In genomic region chr17:54898576-54898975, GRCh38 we compare ENCODE assay signal across 12 cellular contexts. TPM values are rescaled to one million over a fixed set of nuclear protein-coding genes. Genes with fewer than 3 reads are reported as not detected.
"Had no signal": no experiment of that assay in that cellular context is flagged by ENCODE, and none has a peak within 500 bp of the region (broad histone marks: within the 10 kb centered on the region; RNA-seq: fewer than 3 reads in every experiment).

No MANE protein-coding gene starts in this region.

- DNase-seq: activated CD4-positive, alpha-beta T cell treated with anti-CD3 and anti-CD28 coated beads for 48 hours; activated naive CD4-positive, alpha-beta T cell treated with anti-CD3 and anti-CD28 coated beads for 36 hours; body of pancreas; cerebellar nuclear complex; endodermal cell; erythroblast; natural killer cell; sigmoid colon; stimulated activated CD4-positive, alpha-beta T cell treated with anti-CD3 and anti-CD28 coated beads, Interleukin-12 subunit alpha, Interleukin-12 subunit beta, amount 100 ng/mL, for 4 hours; stimulated activated naive CD4-positive, alpha-beta T cell treated with Interleukin-2 at 50 U/mL for 16 hours; upper lobe of left lung; WERI-Rb-1 had no signal

- H3K4me3 ChIP-seq: body of pancreas, sigmoid colon, upper lobe of left lung had no signal

- H3K27ac ChIP-seq: body of pancreas, sigmoid colon, upper lobe of left lung, WERI-Rb-1 had no signal

- H3K36me3 Mint-ChIP-seq: natural killer cell had no signal

- H3K4me1 Mint-ChIP-seq: natural killer cell had no signal

- H3K36me3 ChIP-seq: sigmoid colon, upper lobe of left lung, WERI-Rb-1 had no signal

- H3K4me3 Mint-ChIP-seq: activated naive CD4-positive, alpha-beta T cell treated with anti-CD3 and anti-CD28 coated beads for 36 hours; endodermal cell; natural killer cell had no signal

- H3K27ac Mint-ChIP-seq: activated naive CD4-positive, alpha-beta T cell treated with anti-CD3 and anti-CD28 coated beads for 36 hours; endodermal cell; natural killer cell had no signal

- H3K9me3 Mint-ChIP-seq: activated naive CD4-positive, alpha-beta T cell treated with anti-CD3 and anti-CD28 coated beads for 36 hours; endodermal cell had no signal

- H3K27me3 ChIP-seq: body of pancreas, sigmoid colon had no signal

- H3K9me3 ChIP-seq: body of pancreas, sigmoid colon, upper lobe of left lung had no signal

- ATAC-seq: body of pancreas, natural killer cell had no signal

RNA-seq across cellular contexts. Expression of gene TOM1L1, which starts 2.1 kb away (rescaled TPM):
- total RNA-seq: natural killer cell had no signal
